ENCODE assay signal across 9 cellular contexts in the genomic region with DNA sequence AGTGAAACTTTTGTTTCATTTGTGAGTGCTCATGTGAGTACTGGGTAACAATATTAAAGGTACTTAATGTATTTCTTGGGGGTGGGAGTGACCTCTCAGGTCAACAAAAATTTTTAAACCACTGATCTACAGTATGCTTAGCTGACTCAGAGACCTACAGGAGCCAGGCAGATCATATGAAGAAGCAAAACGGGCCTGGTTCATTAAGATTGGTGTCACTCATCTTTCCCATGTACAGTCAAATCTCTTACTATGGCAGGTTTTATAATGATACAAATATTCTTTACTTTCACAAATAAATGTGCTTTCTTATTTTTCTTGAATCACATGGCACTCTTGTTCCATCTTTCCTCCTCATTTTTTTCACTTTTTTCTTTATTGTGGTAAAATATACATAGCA. TPM values are rescaled to one million over a fixed set of nuclear protein-coding genes. Genes with fewer than 3 reads are reported as not detected.
A peak's percentile ranks its signal among the peaks of the same experiment; 100 is the strongest.
DNase-seq lines count a peak whose midpoint lies in the region; ATAC-seq and TF ChIP-seq lines count a peak whose summit lies in the region.
"Had no signal": no experiment of that assay in that cellular context is flagged by ENCODE, and none has a peak within 500 bp of the region (broad histone marks: within the 10 kb centered on the region; RNA-seq: fewer than 3 reads in every experiment).

No MANE protein-coding gene starts in this region.

- no peaks in the 10 kb centered on the region for H4K20me1 ChIP-seq in Karpas-422 (ENCODE audit: insufficient read depth, low read depth, low read length)

- H3K4me1 Mint-ChIP-seq in CD8-positive, alpha-beta memory T cell = peaks cover 52 to 68% (median 65%) of the 10 kb centered on the region in 3 donors
- peaks cover 58% of the 10 kb centered on the region for H3K4me1 Mint-ChIP-seq in nephron

- no peaks in the 10 kb centered on the region for H3K27me3 ChIP-seq in CD8-positive, alpha-beta memory T cell (ENCODE audit: insufficient read depth, low read length, poor library complexity, severe bottlenecking)
- no peaks in the 10 kb centered on the region for H3K27me3 ChIP-seq in Karpas-422 (ENCODE audit: low read length)

- no peaks in the 10 kb centered on the region for H3K9me3 Mint-ChIP-seq in CD8-positive, alpha-beta memory T cell
- H3K9me3 Mint-ChIP-seq in nephron = no peaks in the 10 kb centered on the region

- peak overlapping the region in 4 of 7 donors; percentile 2 to 70 (median 25) for H3K4me3 Mint-ChIP-seq in CD8-positive, alpha-beta memory T cell
- no peak overlapping the region for H3K4me3 Mint-ChIP-seq in nephron

- peak overlapping the region; percentile 69; the same call in 1 of the 2 replicates for H2AFZ ChIP-seq in Karpas-422 (ENCODE audit: low read length)

- H3K9me3 ChIP-seq in CD8-positive, alpha-beta memory T cell (ENCODE audit: low read length) = no peaks in the 10 kb centered on the region
- H3K9me3 ChIP-seq in Karpas-422 (ENCODE audit: low read length) = no peaks in the 10 kb centered on the region

- no peaks in the 10 kb centered on the region for H3K27me3 Mint-ChIP-seq in CD8-positive, alpha-beta memory T cell
- no peaks in the 10 kb centered on the region for H3K27me3 Mint-ChIP-seq in nephron (ENCODE audit: low read depth)

- POLR2A ChIA-PET in CD8-positive, alpha-beta memory T cell (lab: Charles Lee) = interaction anchor here (0.6 to 2.3 kb wide), 7 partner anchors 9 to 157 kb away, joined by 3 to 8 read pairs (median 3); a partner anchor contains a TSS

- H3K4me3 ChIP-seq in CD8-positive, alpha-beta memory T cell (ENCODE audit: low read length) = no peak overlapping the region
- no peak overlapping the region for H3K4me3 ChIP-seq in Karpas-422 (ENCODE audit: low read length)

- no peak for ATAC-seq in HG03139 (IDR thresholded peaks at IDR 0.05; ENCODE audit: unreplicated experiment)
- ATAC-seq: HepG2 had no signal

- no peak overlapping the region for H3K4me2 ChIP-seq in Karpas-422 (ENCODE audit: low read depth, low read length, poor library complexity, severe bottlenecking)

- no peaks in the 10 kb centered on the region; the same call in 1 of the 2 replicates for H3K9me2 ChIP-seq in Karpas-422 (replicated peaks; ENCODE audit: insufficient read depth, low read length)

- H3K36me3 ChIP-seq in CD8-positive, alpha-beta memory T cell (ENCODE audit: insufficient read depth, low read length) = no peaks in the 10 kb centered on the region
- H3K36me3 ChIP-seq in Karpas-422 (ENCODE audit: insufficient read depth, low read length) = no peaks in the 10 kb centered on the region

- no peak for TF ChIP-seq CTCF in nephron (IDR thresholded peaks at IDR 0.05; ENCODE audit: unreplicated experiment in 3 of 3)

- H3K9ac ChIP-seq in Karpas-422 (ENCODE audit: low read length) = peak overlapping the region; percentile 33; the same call in 1 of the 2 replicates

- H3K27ac Mint-ChIP-seq in CD8-positive, alpha-beta memory T cell = peak overlapping the region; percentile 83 to 96 (median 92)
- H3K27ac Mint-ChIP-seq in nephron = peak overlapping the region; percentile 95 to 98 (median 97)

- DNase-seq in CD8-positive, alpha-beta memory T cell = no peak
- no peak for DNase-seq in Karpas-422
- peak; percentile 53 for DNase-seq in amniotic epithelial cell (ENCODE audit: low read depth)
- no peak for DNase-seq in COLO668 (lab: John Stamatoyannopoulos, UW; ENCODE audit: unreplicated experiment)
- no peak for DNase-seq in AG08396 (ENCODE audit: low spot score)
- DNase-seq in stimulated activated CD4-positive, alpha-beta T cell treated with anti-CD3 and anti-CD28 coated beads, Interleukin-2, amount 100 ng/mL, for 48 hours = no peak

- no peak overlapping the region for H3K27ac ChIP-seq in CD8-positive, alpha-beta memory T cell (ENCODE audit: low read depth, low read length)
- peak overlapping the region; percentile 56 for H3K27ac ChIP-seq in Karpas-422 (ENCODE audit: low read length)

- no peaks in the 10 kb centered on the region for H3K79me2 ChIP-seq in Karpas-422 (ENCODE audit: low read length)

- peaks cover 53% of the 10 kb centered on the region for H3K4me1 ChIP-seq in CD8-positive, alpha-beta memory T cell (ENCODE audit: insufficient read depth, low read length)
- peaks cover 32% of the 10 kb centered on the region for H3K4me1 ChIP-seq in Karpas-422 (ENCODE audit: low read length)

- H3K36me3 Mint-ChIP-seq in CD8-positive, alpha-beta memory T cell = no peaks in the 10 kb centered on the region
- no peaks in the 10 kb centered on the region for H3K36me3 Mint-ChIP-seq in nephron (ENCODE audit: low read depth)

- CTCF ChIA-PET in CD8-positive, alpha-beta memory T cell (lab: Charles Lee) = interaction anchor here (0.6 to 4.4 kb wide), 8 partner anchors 8 to 157 kb away, joined by 3 to 26 read pairs (median 7); a partner anchor contains a TSS

RNA-seq across cellular contexts. Expression of a gene that starts 7.7 kb away (rescaled TPM):
- 1,000 to 10,000 TPM; 1,121 to 1,125 TPM for total RNA-seq in CD8-positive, alpha-beta memory T cell
- polyA plus RNA-seq in CD8-positive, alpha-beta memory T cell = 4,836 TPM
- total RNA-seq in Karpas-422 (2014; rRNA removed; shearing (Covaris generic); ENCODE audit: low replicate concordance) = 1,287 and 3,084 TPM in 2 replicates

RNA-seq across cellular contexts. Expression of a gene that starts 16.9 kb away (rescaled TPM):
- 10 to 100 TPM; 20.3 to 20.8 TPM for total RNA-seq in CD8-positive, alpha-beta memory T cell
- polyA plus RNA-seq in CD8-positive, alpha-beta memory T cell = 36.6 TPM
- total RNA-seq in Karpas-422 (2014; rRNA removed; shearing (Covaris generic); ENCODE audit: low replicate concordance) = 0.04 and 2.4 TPM in 2 replicates
- total RNA-seq: HepG2 had no signal

Comparison
In these comparisons a context has a peak if more than half of its experiments do, and no peak if none do; other contexts are left out.
1. H3K4me3 Mint-ChIP-seq: peak in CD8-positive, alpha-beta memory T cell (4 of 7); none in nephron (0 of 3).